16 cellular contexts compared by ENCODE assay signal in genomic region chr21:27425574-27425973, GRCh38.
DNase-seq lines count a peak whose midpoint lies in the region; ATAC-seq, FAIRE-seq and TF ChIP-seq lines count a peak whose summit lies in the region.
"Had no signal": no experiment of that assay in that cellular context is flagged by ENCODE, and none has a peak within 500 bp of the region (broad histone marks: within the 10 kb centered on the region; RNA-seq: fewer than 3 reads in every experiment).

No MANE protein-coding gene starts in this region.

- FAIRE-seq in endothelial cell of umbilical vein (lab: Jason Lieb, UNC) = no peak
- FAIRE-seq: small intestine had no signal

- no peaks in the 10 kb centered on the region for H3K9me2 ChIP-seq in PC-3 (replicated peaks; ENCODE audit: low read length)

- H3K9me3 ChIP-seq in PC-3 (ENCODE audit: low read length) = 0 out of 2 replicates have a peak, but pooled peaks cover 4% of the 10 kb centered on the region
- no peaks in the 10 kb centered on the region for H3K9me3 ChIP-seq in endothelial cell of umbilical vein (replicated peaks; ENCODE audit: control insufficient read depth, insufficient read depth, low read length)
- H3K9me3 ChIP-seq in neural progenitor cell (ENCODE audit: low read depth) = no peaks in the 10 kb centered on the region
- H3K9me3 ChIP-seq: BLaER1 treated with 17β-estradiol and CSF1 and Interleukin-3, amounts not matched to agents 10 nM and 100 nM had no signal

- H3K27me3 Mint-ChIP-seq in neural progenitor cell (ENCODE audit: insufficient read depth, low read depth) = no peaks in the 10 kb centered on the region
- H3K27me3 Mint-ChIP-seq: type B pancreatic cell had no signal

- H3K36me3 ChIP-seq in PC-3 (ENCODE audit: low read depth, low read length) = no peaks in the 10 kb centered on the region
- no peaks in the 10 kb centered on the region for H3K36me3 ChIP-seq in endothelial cell of umbilical vein (ENCODE audit: control insufficient read depth in 2 of 2, extremely low read depth in 1 of 2, insufficient read depth in 2 of 2, low read length in 2 of 2)
- no peaks in the 10 kb centered on the region for H3K36me3 ChIP-seq in neural progenitor cell
- H3K36me3 ChIP-seq: BLaER1 treated with 17β-estradiol and CSF1 and Interleukin-3, amounts not matched to agents 10 nM and 100 nM had no signal

- no peak overlapping the region for H3K4me3 Mint-ChIP-seq in neural progenitor cell
- H3K4me3 Mint-ChIP-seq: nephron; T-helper 1 cell treated with Interleukin-12 subunit alpha and Interleukin-12 subunit beta and Interleukin-4 antibody, amounts not matched to agents 30 μg/mL and 1 μg/mL, for 36 hours; type B pancreatic cell had no signal

- TF ChIP-seq CTCF in PC-3 (conservative IDR thresholded peaks at IDR 0.05; ENCODE audit: low read depth, low read length) (no peak), endothelial cell of umbilical vein (IDR thresholded peaks at IDR 0.05; ENCODE audit: extremely low read depth in 1 of 2, insufficient read depth in 1 of 2, low read depth in 1 of 2, low read length in 2 of 2) (no peak), neural progenitor cell (IDR thresholded peaks at IDR 0.05) (no peak)

- intact Hi-C loops in PC-3 (cut with micrococcal nuclease) = no loop called here
- intact Hi-C loops in endothelial cell of umbilical vein (cut with micrococcal nuclease) = no loop called here

- H3K4me2 ChIP-seq in PC-3 (ENCODE audit: low read length) (no peak overlapping the region), endothelial cell of umbilical vein (ENCODE audit: insufficient read depth, low read length) (no peak overlapping the region), neural progenitor cell (no peak overlapping the region)

- H3K4me3 ChIP-seq in PC-3 (ENCODE audit: low read length) = no peak overlapping the region
- no peak overlapping the region for H3K4me3 ChIP-seq in endothelial cell of umbilical vein (replicated peaks in 1 of 3; ENCODE audit: insufficient read depth in 1 of 3, low read depth in 1 of 3, low read length in 3 of 3)
- H3K4me3 ChIP-seq in neural progenitor cell = no peak overlapping the region
- H3K4me3 ChIP-seq: BLaER1 treated with 17β-estradiol and CSF1 and Interleukin-3, amounts not matched to agents 10 nM and 100 nM had no signal

- no peaks in the 10 kb centered on the region for H3K27me3 ChIP-seq in PC-3 (ENCODE audit: low read length)
- no peaks in the 10 kb centered on the region for H3K27me3 ChIP-seq in endothelial cell of umbilical vein (ENCODE audit: control insufficient read depth in 2 of 2, insufficient read depth in 2 of 2, low read length in 2 of 2)
- no peaks in the 10 kb centered on the region for H3K27me3 ChIP-seq in neural progenitor cell
- H3K27me3 ChIP-seq: BLaER1 treated with 17β-estradiol and CSF1 and Interleukin-3, amounts not matched to agents 10 nM and 100 nM had no signal

- BruUV-seq in PC-3 (replicated peaks; lab: Mats Ljungman, UMichigan) (no TSS peak), endothelial cell of umbilical vein (replicated peaks; lab: Mats Ljungman, UMichigan) (no TSS peak)

- no peak for ATAC-seq in PC-3

- no peaks in the 10 kb centered on the region; the same call in 1 of the 2 replicates for H3K4me1 ChIP-seq in PC-3 (ENCODE audit: insufficient read depth, low read length)
- H3K4me1 ChIP-seq in endothelial cell of umbilical vein (ENCODE audit: control insufficient read depth, extremely low read depth, insufficient read depth, low read length) = no peaks in the 10 kb centered on the region
- peaks cover 3% of the 10 kb centered on the region for H3K4me1 ChIP-seq in neural progenitor cell

- CTCF ChIA-PET in PC-3 (lab: Charles Lee) = interaction anchor here (0.6 kb wide), 1 partner anchor 191 kb away, joined by 4 read pairs; no protein-coding TSS in a partner anchor
- CTCF ChIA-PET in endothelial cell of umbilical vein (lab: Charles Lee) = interaction anchor here (0.6 to 1.9 kb wide), 4 partner anchors 15 to 275 kb away, joined by 3 to 8 read pairs (median 4); no protein-coding TSS in a partner anchor

- H3K79me2 ChIP-seq in PC-3 (ENCODE audit: low read length) (no peaks in the 10 kb centered on the region), endothelial cell of umbilical vein (ENCODE audit: control insufficient read depth, insufficient read depth, low read length) (no peaks in the 10 kb centered on the region), neural progenitor cell (ENCODE audit: low read depth) (no peaks in the 10 kb centered on the region)

- dilution Hi-C loops in endothelial cell of umbilical vein (cut with MboI; ENCODE audit: extremely low pct_ligation_motif_present, low sequenced_read_pairs) = no loop called here

- no peaks in the 10 kb centered on the region for H3K9me1 ChIP-seq in endothelial cell of umbilical vein (replicated peaks; ENCODE audit: control insufficient read depth, extremely low read depth, insufficient read depth, low read length)

- H3K9ac ChIP-seq in PC-3 (ENCODE audit: low read length) = no peak overlapping the region
- H3K9ac ChIP-seq in endothelial cell of umbilical vein (replicated peaks; ENCODE audit: extremely low read depth, insufficient read depth, low read length) = no peak overlapping the region
- H3K9ac ChIP-seq in neural progenitor cell = no peak overlapping the region
- H3K9ac ChIP-seq: BLaER1 treated with 17β-estradiol and CSF1 and Interleukin-3, amounts not matched to agents 10 nM and 100 nM had no signal

- no peaks in the 10 kb centered on the region for H3K9me3 Mint-ChIP-seq in neural progenitor cell

- in situ Hi-C loops in KBM-7 (cut with MboI; ENCODE audit: low pct_unique_long_range_greater_than_20kb, low sequenced_read_pairs) = no loop called here

- no peak for TF ChIP-seq POLR2A in endothelial cell of umbilical vein (IDR thresholded peaks at IDR 0.05; ENCODE audit: low read depth, low read length)

- peak; percentile 84 for DNase-seq in Daoy (ENCODE audit: low read depth)
- DNase-seq in PC-3 = no peak
- no peak for DNase-seq in endothelial cell of umbilical vein (ENCODE audit: low read depth, low spot score)
- DNase-seq in neural progenitor cell (ENCODE audit: low spot score) = no peak
- DNase-seq in activated CD4-positive, alpha-beta T cell treated with anti-CD3 and anti-CD28 coated beads, Interleukin-2, amount 50 U/mL, for 1 hour = no peak
- no peak for DNase-seq in HPDE6-E6E7 (ENCODE audit: extremely low spot score)
- no peak for DNase-seq in KBM-7
- DNase-seq in NCI-H2081 (lab: John Stamatoyannopoulos, UW) = no peak
- DNase-seq: activated naive CD4-positive, alpha-beta T cell treated with Interleukin-2 at 50 U/mL for 16 hours; NCI-H187; NK-92 treated with Interleukin-12 subunit alpha and Interleukin-12 subunit beta, amount 100 ng/mL, for 24 hours; small intestine had no signal

- no peak overlapping the region for H3K27ac ChIP-seq in PC-3 (ENCODE audit: low read length)
- no peak overlapping the region for H3K27ac ChIP-seq in endothelial cell of umbilical vein (ENCODE audit: insufficient read depth, low read depth, low read length)
- H3K27ac ChIP-seq in neural progenitor cell = no peak overlapping the region
- H3K27ac ChIP-seq: BLaER1 treated with 17β-estradiol and CSF1 and Interleukin-3, amounts not matched to agents 10 nM and 100 nM had no signal

- no peak overlapping the region for H3K27ac Mint-ChIP-seq in neural progenitor cell
- H3K27ac Mint-ChIP-seq: nephron; T-helper 1 cell treated with Interleukin-12 subunit alpha and Interleukin-12 subunit beta and Interleukin-4 antibody, amounts not matched to agents 30 μg/mL and 1 μg/mL, for 36 hours; type B pancreatic cell had no signal

- no peaks in the 10 kb centered on the region for H3K4me1 Mint-ChIP-seq in neural progenitor cell

- POLR2A ChIA-PET in PC-3 (lab: Charles Lee; ENCODE audit: unreplicated experiment) = no interaction called here
- POLR2A ChIA-PET in endothelial cell of umbilical vein (lab: Charles Lee) = no interaction called here

- no peaks in the 10 kb centered on the region for H4K20me1 ChIP-seq in PC-3 (ENCODE audit: low read length)
- no peaks in the 10 kb centered on the region for H4K20me1 ChIP-seq in endothelial cell of umbilical vein (replicated peaks; ENCODE audit: control insufficient read depth, extremely low read depth, insufficient read depth, low read length)
- H4K20me1 ChIP-seq in neural progenitor cell (ENCODE audit: low read depth) = no peaks in the 10 kb centered on the region
- H4K20me1 ChIP-seq: BLaER1 treated with 17β-estradiol and CSF1 and Interleukin-3, amounts not matched to agents 10 nM and 100 nM had no signal

- H3F3A ChIP-seq in PC-3 (ENCODE audit: low read length, unreplicated experiment) = no peaks in the 10 kb centered on the region
- H3F3A ChIP-seq in neural progenitor cell (ENCODE audit: low read depth) = no peaks in the 10 kb centered on the region

- 0 out of 2 replicates have a peak overlapping the region, but pooled peaks have one; percentile 25 for H2AFZ ChIP-seq in PC-3 (ENCODE audit: low read length)
- H2AFZ ChIP-seq in endothelial cell of umbilical vein (ENCODE audit: low read depth, low read length) = peak overlapping the region; percentile 34
- H2AFZ ChIP-seq in neural progenitor cell (replicated peaks) = peak overlapping the region; percentile 2

- no peaks in the 10 kb centered on the region for H3K36me3 Mint-ChIP-seq in neural progenitor cell
- H3K36me3 Mint-ChIP-seq: type B pancreatic cell had no signal

TF ChIP-seq in endothelial cell of umbilical vein, 7 proteins besides CTCF, POLR2A, EP300 and RAD21:
- no peak for TF ChIP-seq JUN (IDR thresholded peaks at IDR 0.05; ENCODE audit: borderline replicate concordance, insufficient read depth, insufficient read length, low read depth)
- TF ChIP-seq MYC (IDR thresholded peaks at IDR 0.05; ENCODE audit: low read depth, low read length) = no peak
- TF ChIP-seq POLR2AphosphoS5 (IDR thresholded peaks at IDR 0.05; ENCODE audit: insufficient read depth, low read depth, low read length) = no peak
- TF ChIP-seq EZH2 (IDR thresholded peaks at IDR 0.05; ENCODE audit: borderline replicate concordance, low read depth, low read length, severe bottlenecking) = no peak
- no peak for TF ChIP-seq MAX (IDR thresholded peaks at IDR 0.05; ENCODE audit: insufficient read depth, insufficient read length)
- no peak for TF ChIP-seq FOS (IDR thresholded peaks at IDR 0.05; ENCODE audit: borderline replicate concordance, insufficient read depth, low read length)
- TF ChIP-seq GATA2 (IDR thresholded peaks at IDR 0.05; ENCODE audit: insufficient read depth, insufficient read length, low read depth, low read length) = no peak
